1 cellular context compared by ENCODE assay signal in genomic region chr6:10694302-10695085, GRCh38.
TF ChIP-seq lines count a peak whose summit lies in the region.

C6orf52 (minus strand) TSS chr6:10694616; CDS start chr6:10687550, 7,066 bp downstream.
PAK1IP1 (plus strand) TSS chr6:10694972; CDS start chr6:10694986, 14 bp downstream.

TF ChIP-seq in GM12878, 131 proteins besides CTCF, POLR2A, EP300 and RAD21 (continued from another document):
- TF ChIP-seq WRNIP1 (IDR thresholded peaks at IDR 0.05; ENCODE audit: borderline replicate concordance, low read depth, low read length) (no peak), MEF2B (IDR thresholded peaks at IDR 0.05; ENCODE audit: partially characterized antibody, poor library complexity, severe bottlenecking) (peak; percentile 44), CBX3 (IDR thresholded peaks at IDR 0.05; ENCODE audit: borderline replicate concordance, low read depth) (no peak), FOXM1 (IDR thresholded peaks at IDR 0.05; ENCODE audit: low read depth, low read length) (peak; percentile 66), PKNOX1 (IDR thresholded peaks at IDR 0.05) (peak; percentile 94), EGR1 (IDR thresholded peaks at IDR 0.05; ENCODE audit: borderline replicate concordance in 1 of 2, low read depth in 2 of 2, low read length in 2 of 2) (no peak), SMAD1 (IDR thresholded peaks at IDR 0.05; ENCODE audit: low read depth, partially characterized antibody) (peak; percentile 17), ATF7 (IDR thresholded peaks at IDR 0.05; ENCODE audit: low read depth) (peak; percentile 91), RAD51 (IDR thresholded peaks at IDR 0.05) (peak; percentile 91), SMC3 (IDR thresholded peaks at IDR 0.05; ENCODE audit: borderline replicate concordance, low read length) (no peak; the same call in 1 of the 2 replicates), TARDBP (IDR thresholded peaks at IDR 0.05; ENCODE audit: borderline replicate concordance) (peak; percentile 21; the same call in 1 of the 2 replicates), BHLHE40 (IDR thresholded peaks at IDR 0.05; ENCODE audit: borderline replicate concordance in 1 of 2, low read depth in 2 of 2, low read length in 1 of 2) (peak; percentile 99 to 100), TBL1XR1 (IDR thresholded peaks at IDR 0.05; ENCODE audit: low read depth, low read length) (no peak), NBN (IDR thresholded peaks at IDR 0.05) (peak; percentile 99), CBX5 (IDR thresholded peaks at IDR 0.05; ENCODE audit: low read depth) (peak; percentile 85), TCF12 (IDR thresholded peaks at IDR 0.05; ENCODE audit: low read depth, low read length) (0 out of 2 replicates have a peak, but pooled peaks have one; percentile 33), NR2F1 (conservative IDR thresholded peaks at IDR 0.05) (peak; percentile 43; the same call in 1 of the 2 replicates), PAX8 (IDR thresholded peaks at IDR 0.05) (no peak)
- TF ChIP-seq, protein P1, sequence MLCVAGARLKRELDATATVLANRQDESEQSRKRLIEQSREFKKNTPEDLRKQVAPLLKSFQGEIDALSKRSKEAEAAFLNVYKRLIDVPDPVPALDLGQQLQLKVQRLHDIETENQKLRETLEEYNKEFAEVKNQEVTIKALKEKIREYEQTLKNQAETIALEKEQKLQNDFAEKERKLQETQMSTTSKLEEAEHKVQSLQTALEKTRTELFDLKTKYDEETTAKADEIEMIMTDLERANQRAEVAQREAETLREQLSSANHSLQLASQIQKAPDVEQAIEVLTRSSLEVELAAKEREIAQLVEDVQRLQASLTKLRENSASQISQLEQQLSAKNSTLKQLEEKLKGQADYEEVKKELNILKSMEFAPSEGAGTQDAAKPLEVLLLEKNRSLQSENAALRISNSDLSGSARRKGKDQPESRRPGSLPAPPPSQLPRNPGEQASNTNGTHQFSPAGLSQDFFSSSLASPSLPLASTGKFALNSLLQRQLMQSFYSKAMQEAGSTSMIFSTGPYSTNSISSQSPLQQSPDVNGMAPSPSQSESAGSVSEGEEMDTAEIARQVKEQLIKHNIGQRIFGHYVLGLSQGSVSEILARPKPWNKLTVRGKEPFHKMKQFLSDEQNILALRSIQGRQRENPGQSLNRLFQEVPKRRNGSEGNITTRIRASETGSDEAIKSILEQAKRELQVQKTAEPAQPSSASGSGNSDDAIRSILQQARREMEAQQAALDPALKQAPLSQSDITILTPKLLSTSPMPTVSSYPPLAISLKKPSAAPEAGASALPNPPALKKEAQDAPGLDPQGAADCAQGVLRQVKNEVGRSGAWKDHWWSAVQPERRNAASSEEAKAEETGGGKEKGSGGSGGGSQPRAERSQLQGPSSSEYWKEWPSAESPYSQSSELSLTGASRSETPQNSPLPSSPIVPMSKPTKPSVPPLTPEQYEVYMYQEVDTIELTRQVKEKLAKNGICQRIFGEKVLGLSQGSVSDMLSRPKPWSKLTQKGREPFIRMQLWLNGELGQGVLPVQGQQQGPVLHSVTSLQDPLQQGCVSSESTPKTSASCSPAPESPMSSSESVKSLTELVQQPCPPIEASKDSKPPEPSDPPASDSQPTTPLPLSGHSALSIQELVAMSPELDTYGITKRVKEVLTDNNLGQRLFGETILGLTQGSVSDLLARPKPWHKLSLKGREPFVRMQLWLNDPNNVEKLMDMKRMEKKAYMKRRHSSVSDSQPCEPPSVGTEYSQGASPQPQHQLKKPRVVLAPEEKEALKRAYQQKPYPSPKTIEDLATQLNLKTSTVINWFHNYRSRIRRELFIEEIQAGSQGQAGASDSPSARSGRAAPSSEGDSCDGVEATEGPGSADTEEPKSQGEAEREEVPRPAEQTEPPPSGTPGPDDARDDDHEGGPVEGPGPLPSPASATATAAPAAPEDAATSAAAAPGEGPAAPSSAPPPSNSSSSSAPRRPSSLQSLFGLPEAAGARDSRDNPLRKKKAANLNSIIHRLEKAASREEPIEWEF (IDR thresholded peaks at IDR 0.05; ENCODE audit: insufficient replicate concordance, low read depth, low read length): no peak
